9 cellular contexts compared by ENCODE assay signal in genomic region chr1:234065794-234066447, GRCh38.
DNase-seq lines count a peak whose midpoint lies in the region; ATAC-seq and TF ChIP-seq lines count a peak whose summit lies in the region.
"Had no signal": no experiment of that assay in that cellular context is flagged by ENCODE, and none has a peak within 500 bp of the region (broad histone marks: within the 10 kb centered on the region; RNA-seq: fewer than 3 reads in every experiment).

No MANE protein-coding gene starts in this region.

- peaks cover 13% of the 10 kb centered on the region for H3K27me3 Mint-ChIP-seq in activated T-cell treated with anti-CD3 and anti-CD28 coated beads, Interleukin-2, amount 50 U/mL, for 4 hours (ENCODE audit: low read depth)

- peaks cover 14% of the 10 kb centered on the region for H3K9me3 Mint-ChIP-seq in activated T-cell treated with anti-CD3 and anti-CD28 coated beads, Interleukin-2, amount 50 U/mL, for 4 hours

- H3K9ac ChIP-seq in PC-3 (ENCODE audit: low read length), result peak overlapping the region; percentile 59
- H3K9ac ChIP-seq: BLaER1 had no signal

- peaks cover 41% of the 10 kb centered on the region for H3K79me2 ChIP-seq in PC-3 (ENCODE audit: low read length)

- peak overlapping the region; percentile 53 for H3K27ac ChIP-seq in PC-3 (ENCODE audit: low read length)
- no peak overlapping the region for H3K27ac ChIP-seq in tibial artery
- H3K27ac ChIP-seq: BLaER1 had no signal

- no peaks in the 10 kb centered on the region for H3K36me3 Mint-ChIP-seq in activated T-cell treated with anti-CD3 and anti-CD28 coated beads, Interleukin-2, amount 50 U/mL, for 4 hours (ENCODE audit: insufficient read depth)

- BruUV-seq in PC-3 (replicated peaks; lab: Mats Ljungman, UMichigan), result no TSS peak

- H3K4me1 Mint-ChIP-seq in activated T-cell treated with anti-CD3 and anti-CD28 coated beads, Interleukin-2, amount 50 U/mL, for 4 hours (ENCODE audit: low read depth), result no peaks in the 10 kb centered on the region

- H3K4me3 ChIP-seq in PC-3 (ENCODE audit: low read length), result no peak overlapping the region
- H3K4me3 ChIP-seq in tibial artery, result no peak overlapping the region
- H3K4me3 ChIP-seq: BLaER1 had no signal

- H3K27me3 ChIP-seq in PC-3 (ENCODE audit: low read length) (no peaks in the 10 kb centered on the region), tibial artery (no peaks in the 10 kb centered on the region)
- H3K27me3 ChIP-seq: BLaER1 had no signal

- peaks cover 43% of the 10 kb centered on the region for H3K4me1 ChIP-seq in PC-3 (ENCODE audit: insufficient read depth, low read length)
- H3K4me1 ChIP-seq in tibial artery, result no peaks in the 10 kb centered on the region
- H3K4me1 ChIP-seq: BLaER1 had no signal

- H3K4me2 ChIP-seq in PC-3 (ENCODE audit: low read length), result peak overlapping the region; percentile 29; the same call in 1 of the 2 replicates
- H3K4me2 ChIP-seq: BLaER1 had no signal

- POLR2A ChIA-PET in PC-3 (lab: Charles Lee; ENCODE audit: unreplicated experiment), result interaction anchor here (0.6 kb wide), 1 partner anchor 766 kb away, joined by 3 read pairs; no protein-coding TSS in a partner anchor

- DNase-seq in DMS153 treated with DMSO at 0.1 percent for 48 hours (lab: John Stamatoyannopoulos, UW; ENCODE audit: unreplicated experiment), result peak; percentile 22
- no peak for DNase-seq in DMS153 (lab: John Stamatoyannopoulos, UW)
- peak; percentile 81 for DNase-seq in HT-29 (ENCODE audit: low spot score)
- DNase-seq in PC-3, result peak; percentile 95
- peak; percentile 59 for DNase-seq in activated T-cell treated with anti-CD3 and anti-CD28 coated beads, Interleukin-2, amount 50 U/mL, for 4 hours
- DNase-seq in fibroblast of peridontal ligament (ENCODE audit: extremely low read depth), result peak; percentile 34
- peak; percentile 93 for DNase-seq in omental fat pad (ENCODE audit: low spot score)
- DNase-seq in tibial artery, result peak in 1 of 2 donors; percentile 71

- H4K20me1 ChIP-seq in PC-3 (ENCODE audit: low read length), result no peaks in the 10 kb centered on the region
- H4K20me1 ChIP-seq: BLaER1 had no signal

- 0 out of 2 replicates have a peak overlapping the region, but pooled peaks have one; percentile 24 for H2AFZ ChIP-seq in PC-3 (ENCODE audit: low read length)

- H3K4me3 Mint-ChIP-seq in activated T-cell treated with anti-CD3 and anti-CD28 coated beads, Interleukin-2, amount 50 U/mL, for 4 hours, result no peak overlapping the region

- intact Hi-C loops in PC-3 (cut with micrococcal nuclease) (loop anchor here (1.0 to 5.0 kb wide), 4 partner anchors 275 to 764 kb away; no protein-coding TSS in a partner anchor), tibial artery (cut with DNase I; ENCODE audit: low total_unique reads) (no loop called here)

- H3K36me3 ChIP-seq in PC-3 (ENCODE audit: low read depth, low read length), result peaks cover 10% of the 10 kb centered on the region; the same call in 1 of the 2 replicates
- no peaks in the 10 kb centered on the region for H3K36me3 ChIP-seq in tibial artery
- H3K36me3 ChIP-seq: BLaER1 had no signal

- ATAC-seq in PC-3 (peak; percentile 48), omental fat pad (ENCODE audit: low FRiP score) (no peak)
- peak in 1 of 2 donors; percentile 67 for ATAC-seq in activated T-cell treated with anti-CD3 and anti-CD28 coated beads, Interleukin-2, amount 50 U/mL, for 4 hours

- no peaks in the 10 kb centered on the region for H3K9me2 ChIP-seq in PC-3 (replicated peaks; ENCODE audit: low read length)

- CTCF ChIA-PET in PC-3 (lab: Charles Lee), result interaction anchor here (0.6 to 1.2 kb wide), 5 partner anchors 19 to 624 kb away, joined by 3 to 6 read pairs (median 3); partner anchors contain the start of gene SLC35F3

- peaks cover 9% of the 10 kb centered on the region; the same call in 1 of the 2 replicates for H3K9me3 ChIP-seq in PC-3 (ENCODE audit: low read length)
- no peaks in the 10 kb centered on the region for H3K9me3 ChIP-seq in tibial artery
- H3K9me3 ChIP-seq: BLaER1 had no signal

- peaks cover 5% of the 10 kb centered on the region for H3F3A ChIP-seq in PC-3 (ENCODE audit: low read length, unreplicated experiment)

- peak; percentile 95 for TF ChIP-seq CTCF in PC-3 (conservative IDR thresholded peaks at IDR 0.05; ENCODE audit: low read depth, low read length)
- no peak for TF ChIP-seq CTCF in omental fat pad (IDR thresholded peaks at IDR 0.05)
- TF ChIP-seq CTCF in tibial artery (IDR thresholded peaks at IDR 0.05), result peak; percentile 35 to 46

Comparison
In these comparisons a context has a peak if more than half of its experiments do, and no peak if none do; other contexts are left out.
1. CTCF ChIP-seq: peak in PC-3 (single experiment) and tibial artery (2 of 2); none in omental fat pad (0 of 3).